Comparison of ENCODE assay signal across 8 cellular contexts in the genomic region with DNA sequence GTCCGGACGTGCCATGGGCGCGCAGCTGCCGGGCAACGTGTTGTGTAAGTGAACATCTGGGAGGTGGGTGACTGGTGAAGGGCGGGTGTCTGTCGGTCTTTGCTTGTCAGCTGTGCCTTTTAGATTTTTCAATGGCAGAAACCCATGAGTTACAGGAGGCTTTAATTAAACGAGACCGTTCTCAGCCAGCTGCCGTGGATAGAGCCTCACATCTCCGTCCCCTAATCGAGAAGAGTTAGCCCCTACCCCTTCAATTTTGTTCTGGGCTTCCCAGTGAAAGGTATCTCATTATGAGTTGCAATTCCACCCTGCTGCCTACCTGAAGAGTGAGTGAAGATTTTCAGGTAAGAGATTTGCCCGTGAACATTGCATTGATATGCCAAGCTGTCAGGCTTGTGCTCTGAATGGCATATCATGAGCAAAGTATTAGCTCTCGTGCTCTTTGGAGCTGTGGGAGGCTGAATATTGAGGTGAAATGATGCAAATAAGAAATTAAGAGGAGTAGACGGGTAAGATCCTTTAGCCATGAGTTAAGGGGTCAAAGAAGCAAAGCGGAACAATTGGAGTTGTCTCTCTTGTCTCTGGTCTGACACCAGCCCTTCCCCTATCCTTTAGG.
A peak's percentile ranks its signal among the peaks of the same experiment; 100 is the strongest.
DNase-seq lines count a peak whose midpoint lies in the region; ATAC-seq and TF ChIP-seq lines count a peak whose summit lies in the region.

No MANE protein-coding gene starts in this region.

- in situ Hi-C loops in Panc1 (cut with HindIII; ENCODE audit: low pct_unique_long_range_greater_than_20kb, low sequenced_read_pairs), result no loop called here

- TF ChIP-seq EP300 in ovary (IDR thresholded peaks at IDR 0.05), result no peak

- TF ChIP-seq CTCF in HEK293 (tag by site-specific recombination; IDR thresholded peaks at IDR 0.05), result no peak
- TF ChIP-seq CTCF in Panc1 (IDR thresholded peaks at IDR 0.05), result no peak
- TF ChIP-seq CTCF in ovary (IDR thresholded peaks at IDR 0.05), result no peak

- POLR2A ChIA-PET in HEK293 (lab: Yijun Ruan, JAX), result interaction anchor here (1.3 kb wide), 1 partner anchor 11 kb away, joined by 5 read pairs; no protein-coding TSS in a partner anchor
- POLR2A ChIA-PET in Panc1 (lab: Charles Lee), result no interaction called here

- intact Hi-C loops in Panc1 (cut with micrococcal nuclease; ENCODE audit: unreplicated experiment) (loop anchor here (5.0 kb wide), 1 partner anchor 94 kb away; no protein-coding TSS in a partner anchor), ovary (cut with DNase I) (no loop called here)

- H3K4me1 ChIP-seq in HEK293 (ENCODE audit: control insufficient read depth, insufficient read depth, low read length) (no peaks in the 10 kb centered on the region), Panc1 (ENCODE audit: control insufficient read depth, insufficient read depth, low read length) (peaks cover 4% of the 10 kb centered on the region; the same call in 1 of the 2 replicates), esophagus (ENCODE audit: control insufficient read depth in 2 of 2, insufficient read depth in 2 of 2, low read length in 1 of 2) (peaks cover 0 to 8% of the 10 kb centered on the region in 2 donors), ovary (ENCODE audit: insufficient read depth) (peaks cover 3% of the 10 kb centered on the region)

- CTCF ChIA-PET in HEK293 (lab: Yijun Ruan, JAX) (interaction anchor here (0.6 to 2.3 kb wide), 3 partner anchors 11 to 1888 kb away, joined by 3 to 12 read pairs (median 3); no protein-coding TSS in a partner anchor), Panc1 (lab: Charles Lee) (no interaction called here)

- ATAC-seq in Panc1 (peak; percentile 64), HG03045 (IDR thresholded peaks at IDR 0.05; ENCODE audit: unreplicated experiment) (no peak)

- DNase-seq in NCI-H526 treated with DMSO at 0.1 percent for 48 hours (lab: John Stamatoyannopoulos, UW) (peak; percentile 65), NCI-H526 (lab: John Stamatoyannopoulos, UW) (no peak), Panc1 (ENCODE audit: low read depth, low spot score) (no peak), ovary (no peak)
- no peak for DNase-seq in activated effector memory CD4-positive, alpha-beta T cell treated with Interleukin-2 at 50 U/mL for 16 hours

- H3K36me3 ChIP-seq in HEK293 (ENCODE audit: control insufficient read depth in 2 of 2, insufficient read depth in 1 of 2, low read length in 2 of 2), result peaks cover 0 to under 1% of the 10 kb centered on the region in 2 experiments; a peak in 1 of 3 replicates
- H3K36me3 ChIP-seq in Panc1 (ENCODE audit: control insufficient read depth, insufficient read depth, low read length), result no peaks in the 10 kb centered on the region
- no peaks in the 10 kb centered on the region for H3K36me3 ChIP-seq in esophagus (ENCODE audit: control insufficient read depth in 2 of 2, insufficient read depth in 2 of 2, low read length in 1 of 2)
- no peaks in the 10 kb centered on the region for H3K36me3 ChIP-seq in ovary

- BruUV-seq in Panc1 (replicated peaks; lab: Mats Ljungman, UMichigan), result no TSS peak

- peak overlapping the region; percentile 70 for H3K4me3 ChIP-seq in HEK293 (ENCODE audit: low read depth, low read length)
- H3K4me3 ChIP-seq in Panc1 (ENCODE audit: low read depth in 2 of 2, low read length in 2 of 2), result peak overlapping the region; percentile 54 to 58
- H3K4me3 ChIP-seq in esophagus (ENCODE audit: low read depth in 1 of 2, low read length in 2 of 2), result peak overlapping the region; percentile 71 to 86
- H3K4me3 ChIP-seq in ovary, result peak overlapping the region; percentile 80

- TF ChIP-seq POLR2A in ovary (IDR thresholded peaks at IDR 0.05), result no peak

- H3K27me3 ChIP-seq in Panc1 (ENCODE audit: control insufficient read depth, insufficient read depth, low read length), result no peaks in the 10 kb centered on the region; the same call in 1 of the 2 replicates
- H3K27me3 ChIP-seq in esophagus (ENCODE audit: control insufficient read depth in 1 of 2, insufficient read depth in 2 of 2, low read length in 2 of 2), result no peaks in the 10 kb centered on the region
- no peaks in the 10 kb centered on the region for H3K27me3 ChIP-seq in ovary

- H3K9me3 ChIP-seq in HEK293 (ENCODE audit: control insufficient read depth, insufficient read depth, low read depth, low read length) (no peaks in the 10 kb centered on the region), Panc1 (ENCODE audit: control insufficient read depth, insufficient read depth, low read depth, low read length) (no peaks in the 10 kb centered on the region), esophagus (ENCODE audit: control insufficient read depth in 2 of 2, insufficient read depth in 1 of 2, low read depth in 1 of 2, low read length in 1 of 2) (no peaks in the 10 kb centered on the region), ovary (no peaks in the 10 kb centered on the region)

- WGBS in esophagus, 2 donors, result 12 to 14% methylated on average over 17 of the region's 17 CpGs
- WGBS in ovary, 3 donors, result 15 to 18% (median 16%) methylated on average over 17 of the region's 17 CpGs

- H3K27ac ChIP-seq in HEK293 (ENCODE audit: extremely low read depth, low read depth, low read length) (no peak overlapping the region; the same call in 1 of the 2 replicates), Panc1 (ENCODE audit: low read length) (no peak overlapping the region), esophagus (ENCODE audit: low read depth in 2 of 2, low read length in 1 of 2) (peak overlapping the region; percentile 73), ovary (peak overlapping the region; percentile 11 to 24)

TF ChIP-seq in HEK293, 187 proteins besides CTCF, POLR2A, EP300 and RAD21:
- TF ChIP-seq SP2 (tag by site-specific recombination; IDR thresholded peaks at IDR 0.05), result no peak; the same call in 1 of the 2 replicates
- TF ChIP-seq EGR2 (tag by site-specific recombination; IDR thresholded peaks at IDR 0.05; ENCODE audit: low read depth), result no peak
- TF ChIP-seq YY1 (tag by site-specific recombination; IDR thresholded peaks at IDR 0.05), result no peak
- no peak for TF ChIP-seq ZNF341 (tag by site-specific recombination; IDR thresholded peaks at IDR 0.05; ENCODE audit: low read depth)
TF ChIP-seq in HEK293: peak in this region for 0.

Comparison
In these comparisons a context has a peak if more than half of its experiments do, and no peak if none do; other contexts are left out.
1. H3K27ac ChIP-seq: peak in esophagus (2 of 2) and ovary (2 of 2); none in HEK293 (single experiment) and Panc1 (single experiment).
2. Peak in every context shown above with its lines, with median percentiles within 50 percentile points of each other: H3K4me3 ChIP-seq.